ENCODE assay signal across 15 cellular contexts in the genomic region with DNA sequence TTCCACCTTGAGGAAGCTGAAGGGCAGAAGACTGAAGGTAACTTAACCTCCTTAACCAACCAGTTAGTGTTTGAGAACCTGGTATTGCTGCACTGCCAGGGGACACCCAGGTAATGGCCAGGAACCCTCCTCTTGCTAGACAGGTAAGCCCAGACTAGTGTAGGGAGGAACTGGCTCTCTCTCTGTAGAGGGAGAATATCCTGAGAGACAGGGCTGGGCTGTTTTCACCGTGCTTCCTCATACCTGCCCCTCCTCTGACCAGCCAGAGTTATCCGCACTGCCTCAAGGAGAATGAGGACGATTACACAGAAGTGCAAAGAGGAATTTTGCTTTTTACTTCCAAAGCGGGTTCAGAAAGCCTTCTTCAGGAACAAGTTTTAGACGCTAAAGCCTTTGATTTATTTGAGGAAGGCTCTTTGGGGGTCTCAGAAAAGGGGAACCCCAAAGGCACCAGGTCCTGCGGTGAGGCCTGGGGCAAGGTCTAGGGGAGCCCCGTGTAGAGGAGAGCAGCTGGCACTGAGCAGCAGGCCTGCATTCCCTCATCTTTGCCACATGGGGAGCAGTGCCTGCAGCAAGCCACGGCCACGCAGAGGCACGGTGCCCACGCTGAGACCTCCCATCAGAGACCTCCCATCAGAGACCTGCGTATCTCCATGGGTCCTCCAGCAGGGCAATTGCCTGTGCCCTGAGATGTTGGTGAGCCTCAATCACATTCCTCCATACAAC. TPM values are rescaled to one million over a fixed set of nuclear protein-coding genes. Genes with fewer than 3 reads are reported as not detected.
DNase-seq lines count a peak whose midpoint lies in the region; ATAC-seq, FAIRE-seq and TF ChIP-seq lines count a peak whose summit lies in the region.
"Had no signal": no experiment of that assay in that cellular context is flagged by ENCODE, and none has a peak within 500 bp of the region (broad histone marks: within the 10 kb centered on the region; RNA-seq: fewer than 3 reads in every experiment).

No MANE protein-coding gene starts in this region.

- H3K9me3 ChIP-seq in HepG2 (ENCODE audit: low read length) = no peaks in the 10 kb centered on the region
- H3K9me3 ChIP-seq in right lobe of liver = no peaks in the 10 kb centered on the region
- H3K9me3 ChIP-seq in WERI-Rb-1 (ENCODE audit: severe bottlenecking) = no peaks in the 10 kb centered on the region
- no peaks in the 10 kb centered on the region for H3K9me3 ChIP-seq in keratinocyte (ENCODE audit: control insufficient read depth, low read depth, low read length)
- no peaks in the 10 kb centered on the region for H3K9me3 ChIP-seq in transverse colon

- dilution Hi-C loops in keratinocyte (cut with MboI; ENCODE audit: extremely low pct_ligation_motif_present, low sequenced_read_pairs) = no loop called here

- peak; percentile 57 for ATAC-seq in HepG2
- ATAC-seq in right lobe of liver = no peak
- ATAC-seq in GM19397 (IDR thresholded peaks at IDR 0.05; ENCODE audit: unreplicated experiment) = no peak
- ATAC-seq in GM18873 (IDR thresholded peaks at IDR 0.05; ENCODE audit: low FRiP score, unreplicated experiment) = no peak
- ATAC-seq: activated T-helper 17 cell treated with anti-CD3 and anti-CD28 coated beads, Interleukin-2, amount 50 U/mL, for 72 hours had no signal

- intact Hi-C loops in HepG2 (cut with micrococcal nuclease; ENCODE audit: unreplicated experiment) (no loop called here), right lobe of liver (cut with DNase I) (no loop called here), transverse colon (cut with DNase I; ENCODE audit: low total_unique reads) (no loop called here)

- H3K27me3 ChIP-seq in HepG2 (ENCODE audit: control insufficient read depth in 1 of 2, insufficient read depth in 2 of 2, low read length in 2 of 2) (no peaks in the 10 kb centered on the region), right lobe of liver (no peaks in the 10 kb centered on the region), WERI-Rb-1 (ENCODE audit: insufficient read depth, low read depth, severe bottlenecking) (no peaks in the 10 kb centered on the region), keratinocyte (ENCODE audit: control insufficient read depth, extremely low read depth, insufficient read depth, low read length) (no peaks in the 10 kb centered on the region), transverse colon (no peaks in the 10 kb centered on the region)

- TF ChIP-seq EP300 in HepG2 (IDR thresholded peaks at IDR 0.05; ENCODE audit: low read depth in 2 of 2, low read length in 2 of 2) (no peak), HepG2 (CRISPR knock-in tag; IDR thresholded peaks at IDR 0.05; ENCODE audit: borderline replicate concordance) (no peak), transverse colon (IDR thresholded peaks at IDR 0.05; ENCODE audit: low read depth) (no peak)

- H3K9ac ChIP-seq in HepG2 (ENCODE audit: insufficient read depth, low read depth, low read length) (no peak overlapping the region), keratinocyte (ENCODE audit: control insufficient read depth, extremely low read depth, insufficient read depth, low read length) (no peak overlapping the region)

- WGBS in HepG2 (ENCODE audit: low lambda C conversion rate) = 84% methylated on average over 8 of the region's 12 CpGs
- 15% methylated on average over 2 of the region's 12 CpGs for WGBS in right lobe of liver (ENCODE audit: insufficient coverage, low coverage, low lambda C conversion rate, missing lambda C conversion rate)
- 53 to 57% methylated on average over 6 to 12 of the region's 12 CpGs for WGBS in transverse colon (ENCODE audit: low coverage in 1 of 2), 2 donors

- FAIRE-seq in HepG2 (lab: Jason Lieb, UNC) = no peak
- no peak for FAIRE-seq in keratinocyte (lab: Jason Lieb, UNC)

- H3K36me3 ChIP-seq in HepG2 (replicated peaks in 1 of 2; ENCODE audit: control insufficient read depth in 1 of 2, insufficient read depth in 2 of 2, low read length in 2 of 2) = peaks cover 0 to 5% of the 10 kb centered on the region in 2 experiments; a peak in 1 of 5 replicates
- H3K36me3 ChIP-seq in right lobe of liver = no peaks in the 10 kb centered on the region
- peaks cover 4% of the 10 kb centered on the region; the same call in 1 of the 2 replicates for H3K36me3 ChIP-seq in WERI-Rb-1
- H3K36me3 ChIP-seq in keratinocyte (ENCODE audit: control insufficient read depth in 2 of 2, extremely low read depth in 1 of 2, insufficient read depth in 2 of 2, low read length in 2 of 2) = no peaks in the 10 kb centered on the region
- H3K36me3 ChIP-seq in transverse colon = no peaks in the 10 kb centered on the region

- TF ChIP-seq POLR2A in HepG2 (IDR thresholded peaks at IDR 0.05; ENCODE audit: insufficient read depth in 1 of 2, low read depth in 2 of 2, low read length in 2 of 2) = no peak
- TF ChIP-seq POLR2A in right lobe of liver (IDR thresholded peaks at IDR 0.05) = no peak
- no peak for TF ChIP-seq POLR2A in transverse colon (IDR thresholded peaks at IDR 0.05)

- POLR2A ChIA-PET in HepG2 (lab: Yijun Ruan, JAX) = no interaction called here

- H3K4me2 ChIP-seq in HepG2 (ENCODE audit: low read depth, low read length) (no peak overlapping the region), keratinocyte (ENCODE audit: control insufficient read depth, extremely low read depth, insufficient read depth, low read depth, low read length) (no peak overlapping the region)

- in situ Hi-C loops in HepG2 (cut with HindIII; ENCODE audit: extremely low pct_ligation_motif_present, low pct_unique_long_range_greater_than_20kb) (no loop called here), transverse colon (cut with MboI; ENCODE audit: low pct_ligation_motif_present in 1 of 4, low pct_unique_long_range_greater_than_20kb in 1 of 4, low sequenced_read_pairs in 3 of 4) (no loop called here)

- no peak for TF ChIP-seq RAD21 in HepG2 (CRISPR knock-in tag; IDR thresholded peaks at IDR 0.05)

- peaks cover 57% of the 10 kb centered on the region for H3K79me2 ChIP-seq in HepG2 (ENCODE audit: insufficient read depth, low read length)
- no peaks in the 10 kb centered on the region for H3K79me2 ChIP-seq in keratinocyte (ENCODE audit: control insufficient read depth, insufficient read depth, low read length)

- no peak for DNase-seq in HepG2 (ENCODE audit: low spot score)
- DNase-seq in right lobe of liver = no peak
- no peak for DNase-seq in WERI-Rb-1
- DNase-seq in keratinocyte (ENCODE audit: low read depth, low spot score) = no peak
- peak; percentile 54 for DNase-seq in transverse colon
- no peak for DNase-seq in iPS-NIHi11 (ENCODE audit: low spot score)
- DNase-seq: central memory CD4-positive, alpha-beta T cell; foreskin melanocyte; naive B cell; NCI-H2029; NCI-H510A had no signal

- CTCF ChIA-PET in HepG2 (lab: Yijun Ruan, JAX; ENCODE audit: low intra/inter-chr PET ratio, low total read pairs) = no interaction called here

- H4K20me1 ChIP-seq in HepG2 (ENCODE audit: insufficient read depth, low read length) (peaks cover 40% of the 10 kb centered on the region; the same call in 1 of the 2 replicates), keratinocyte (ENCODE audit: control insufficient read depth, extremely low read depth, insufficient read depth, low read length) (no peaks in the 10 kb centered on the region)

- peaks cover 25% of the 10 kb centered on the region for H3K4me1 ChIP-seq in HepG2 (ENCODE audit: insufficient read depth, low read length)
- no peaks in the 10 kb centered on the region for H3K4me1 ChIP-seq in right lobe of liver
- H3K4me1 ChIP-seq in keratinocyte (ENCODE audit: control insufficient read depth, extremely low read depth, insufficient read depth, low read length) = no peaks in the 10 kb centered on the region
- peaks cover 0 to 8% (median 4%) of the 10 kb centered on the region in 4 donors for H3K4me1 ChIP-seq in transverse colon

- H3K27ac ChIP-seq in HepG2 (ENCODE audit: extremely low read length, insufficient read depth, low read length) (no peak overlapping the region), right lobe of liver (no peak overlapping the region), WERI-Rb-1 (no peak overlapping the region), keratinocyte (ENCODE audit: control insufficient read depth, insufficient read depth, low read length) (no peak overlapping the region), transverse colon (peak overlapping the region in 1 of 4 donors; percentile 5)
- H3K27ac ChIP-seq: SK-N-MC had no signal

- no peak for TF ChIP-seq CTCF in HepG2 (CRISPR knock-in tag; IDR thresholded peaks at IDR 0.05)
- TF ChIP-seq CTCF in right lobe of liver (IDR thresholded peaks at IDR 0.05) = no peak
- peak; percentile 46 for TF ChIP-seq CTCF in WERI-Rb-1 (IDR thresholded peaks at IDR 0.05; ENCODE audit: low read depth, low read length)
- peak; percentile 20 to 33 (median 29) for TF ChIP-seq CTCF in keratinocyte (optimal IDR thresholded peaks at IDR 0.05 in 1 of 3, IDR thresholded peaks at IDR 0.05 in 1 of 3, conservative IDR thresholded peaks at IDR 0.05 in 1 of 3; ENCODE audit: extremely low read depth in 1 of 3, insufficient read depth in 2 of 3, low read length in 3 of 3)
- no peak for TF ChIP-seq CTCF in transverse colon (IDR thresholded peaks at IDR 0.05)

- H3K9me1 ChIP-seq in keratinocyte (ENCODE audit: control insufficient read depth, extremely low read depth, insufficient read depth, low read length) = no peaks in the 10 kb centered on the region

- no peak overlapping the region for H2AFZ ChIP-seq in HepG2 (ENCODE audit: low read length)
- H2AFZ ChIP-seq in keratinocyte (ENCODE audit: control insufficient read depth, low read length) = no peak overlapping the region

- no peak overlapping the region for H3K4me3 ChIP-seq in HepG2 (replicated peaks in 1 of 3; ENCODE audit: insufficient read depth in 1 of 3, low read depth in 2 of 3, low read length in 3 of 3)
- no peak overlapping the region for H3K4me3 ChIP-seq in right lobe of liver
- H3K4me3 ChIP-seq in WERI-Rb-1 (ENCODE audit: low read depth, low read length) = no peak overlapping the region
- no peak overlapping the region for H3K4me3 ChIP-seq in keratinocyte (ENCODE audit: control insufficient read depth in 2 of 3, extremely low read depth in 1 of 3, insufficient read depth in 2 of 3, low read depth in 1 of 3, low read length in 3 of 3)
- no peak overlapping the region for H3K4me3 ChIP-seq in transverse colon
- H3K4me3 ChIP-seq: SK-N-MC had no signal

- no TSS peak for BruUV-seq in HepG2 (replicated peaks; lab: Mats Ljungman, UMichigan)

RNA-seq across cellular contexts. Expression of gene GNG4, which starts 13.5 kb away (rescaled TPM):
- total RNA-seq in HepG2 (2016; rRNA removed; fragmentation: Illumina TruSeq; extraction: Trizol) = 27.1 and 37.9 TPM in 2 replicates
- total RNA-seq in HepG2 (2016; cell fraction: cytosol; rRNA removed; fragmentation: Illumina TruSeq; extraction: Trizol; ENCODE audit: low read depth) = 28.1 and 31.3 TPM in 2 replicates
- total RNA-seq in HepG2 (2016; cell fraction: insoluble cytoplasmic fraction; rRNA removed; fragmentation: Illumina TruSeq; extraction: Trizol) = 27.0 and 27.4 TPM in 2 replicates
- total RNA-seq in HepG2 (2016; cell fraction: membrane; rRNA removed; fragmentation: Illumina TruSeq; extraction: Trizol) = 74.8 and 75.1 TPM in 2 replicates
- total RNA-seq in HepG2 (2016; cell fraction: nucleus; rRNA removed; fragmentation: Illumina TruSeq; extraction: Trizol) = 9.7 and 12.9 TPM in 2 replicates
- 64.3 and 69.5 TPM in 2 replicates for polyA plus RNA-seq in HepG2 (2011; rRNA removed)
- 72.9 and 80.9 TPM in 2 replicates for polyA plus RNA-seq in HepG2 (2011; cell fraction: cytosol; rRNA removed)
- 15.1 and 22.2 TPM in 2 replicates for polyA plus RNA-seq in HepG2 (2011; cell fraction: nucleus; rRNA removed)
- 49.1 and 73.9 TPM in 2 replicates for polyA plus RNA-seq in HepG2 (2012)
- 94.4 and 111 TPM in 2 replicates for polyA plus RNA-seq in HepG2 (2016; cell fraction: cytosol; fragmentation: Illumina TruSeq; extraction: Trizol; ENCODE audit: low read depth)
- polyA plus RNA-seq in HepG2 (2016; cell fraction: insoluble cytoplasmic fraction; fragmentation: Illumina TruSeq; extraction: Trizol; ENCODE audit: low read depth) = 59.8 and 79.1 TPM in 2 replicates
- 164 and 165 TPM in 2 replicates for polyA plus RNA-seq in HepG2 (2016; cell fraction: membrane; fragmentation: Illumina TruSeq; extraction: Trizol; ENCODE audit: low read depth)
- polyA plus RNA-seq in HepG2 (2016; cell fraction: nucleus; fragmentation: Illumina TruSeq; extraction: Trizol; ENCODE audit: insufficient read depth, low read depth) = 39.1 and 40.5 TPM in 2 replicates
- 0.07 and 47.0 TPM in 2 replicates for polyA minus RNA-seq in HepG2 (2011; rRNA and poly(A)+ RNA removed; ENCODE audit: low replicate concordance)
- 35.9 and 45.7 TPM in 2 replicates for polyA minus RNA-seq in HepG2 (2011; cell fraction: cytosol; rRNA and poly(A)+ RNA removed)
- polyA minus RNA-seq in HepG2 (2011; cell fraction: nucleus; rRNA and poly(A)+ RNA removed) = 7.2 and 9.6 TPM in 2 replicates
- under 1 TPM in 2 of 6 experiments, not detected in 4; 0.18 to 0.50 TPM for total RNA-seq in right lobe of liver
- polyA plus RNA-seq in keratinocyte = 0.02 to 0.07 TPM in 2 of 3 replicates, not detected in the other
- polyA plus RNA-seq in keratinocyte (2011; ENCODE audit: low read depth) = not detected
- polyA plus RNA-seq in keratinocyte (2011; cell fraction: cytosol; rRNA removed) = not detected in 2 replicates
- polyA plus RNA-seq in keratinocyte (2011; cell fraction: nucleus; rRNA removed) = not detected in 2 replicates
- not detected in 2 replicates for polyA plus RNA-seq in keratinocyte (2012; ENCODE audit: low replicate concordance)
- not detected in 3 replicates for polyA minus RNA-seq in keratinocyte
- not detected for polyA minus RNA-seq in keratinocyte (2011; cell fraction: cytosol; rRNA and poly(A)+ RNA removed)
- polyA minus RNA-seq in keratinocyte (2011; cell fraction: nucleus; rRNA and poly(A)+ RNA removed) = not detected in 2 replicates
- 1 to 10 TPM in 3 of 4 donors, under 1 TPM in 1; 0.37 to 6.8 (median 5.5) TPM for total RNA-seq in transverse colon

Comparison
In these comparisons a context has a peak if more than half of its experiments do, and no peak if none do; other contexts are left out.
1. CTCF ChIP-seq: peak in WERI-Rb-1 (single experiment) and keratinocyte (3 of 3); none in HepG2 (single experiment), right lobe of liver (0 of 4) and transverse colon (0 of 5).